In the genomic region with DNA sequence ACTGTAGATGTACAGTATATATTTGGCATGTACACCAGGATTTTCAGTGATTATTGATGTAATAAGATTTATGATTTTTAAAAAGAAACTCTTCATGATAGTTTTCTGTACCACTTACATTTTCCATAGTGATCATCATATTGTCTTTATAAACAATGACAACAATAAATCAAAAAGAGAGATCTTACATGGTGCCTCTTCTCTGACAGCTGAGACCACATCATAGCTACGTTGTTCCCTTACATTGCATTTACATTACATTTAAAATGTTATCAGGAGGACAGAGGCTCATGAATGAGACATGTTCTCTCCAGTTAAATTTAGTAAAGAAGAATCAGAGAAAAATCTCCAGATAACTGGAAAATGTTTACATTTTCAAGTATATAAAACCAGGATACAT, we compare ENCODE assay signal across 26 cellular contexts.
A peak's percentile ranks its signal among the peaks of the same experiment; 100 is the strongest.
DNase-seq lines count a peak whose midpoint lies in the region; ATAC-seq and TF ChIP-seq lines count a peak whose summit lies in the region.
"Had no signal": no experiment of that assay in that cellular context is flagged by ENCODE, and none has a peak within 500 bp of the region (broad histone marks: within the 10 kb centered on the region; RNA-seq: fewer than 3 reads in every experiment).

No MANE protein-coding gene starts in this region.

- POLR2A ChIA-PET in CD8-positive, alpha-beta T cell (lab: Charles Lee): interaction anchor here (1.0 to 2.2 kb wide), 4 partner anchors 16 to 287 kb away, joined by 3 to 10 read pairs (median 3); no protein-coding TSS in a partner anchor
- POLR2A ChIA-PET in naive thymus-derived CD8-positive, alpha-beta T cell (lab: Charles Lee): interaction anchor here (1.0 to 1.5 kb wide), 3 partner anchors 13 to 34 kb away, joined by 3 to 9 read pairs (median 4); no protein-coding TSS in a partner anchor
- POLR2A ChIA-PET in RWPE1 (lab: Yijun Ruan, JAX; ENCODE audit: low non-redundant PET): no interaction called here

- H3K4me1 Mint-ChIP-seq in activated CD8-positive, alpha-beta memory T cell treated with anti-CD3 and anti-CD28 coated beads, Interleukin-2, amount 10 ng/mL, durations not matched to agents 7 days and 5 days: peaks cover 90% of the 10 kb centered on the region
- peaks cover 91% of the 10 kb centered on the region for H3K4me1 Mint-ChIP-seq in CD8-positive, alpha-beta T cell (ENCODE audit: low read depth)
- peaks cover 91% of the 10 kb centered on the region for H3K4me1 Mint-ChIP-seq in activated naive CD8-positive, alpha-beta T cell treated with anti-CD3 and anti-CD28 coated beads for 36 hours
- H3K4me1 Mint-ChIP-seq in naive thymus-derived CD8-positive, alpha-beta T cell: peaks cover 45 to 96% (median 94%) of the 10 kb centered on the region in 4 donors
- H3K4me1 Mint-ChIP-seq: B cell had no signal

- no peak overlapping the region for H3K27ac ChIP-seq in CD8-positive, alpha-beta T cell (ENCODE audit: low read depth, low read length)
- H3K27ac ChIP-seq in upper lobe of left lung (peak overlapping the region in 1 of 4 donors; percentile 51), RWPE1 (no peak overlapping the region)
- H3K27ac ChIP-seq: ovary, WERI-Rb-1 had no signal

- no peak overlapping the region for H3K4me3 ChIP-seq in CD8-positive, alpha-beta T cell (ENCODE audit: low read depth, low read length)
- no peak overlapping the region for H3K4me3 ChIP-seq in upper lobe of left lung
- H3K4me3 ChIP-seq: GM23338, ovary had no signal

- no peaks in the 10 kb centered on the region for H3K36me3 ChIP-seq in CD8-positive, alpha-beta T cell (ENCODE audit: insufficient read depth, low read length)
- H3K36me3 ChIP-seq in upper lobe of left lung: no peaks in the 10 kb centered on the region
- H3K36me3 ChIP-seq: ovary, WERI-Rb-1 had no signal

- CTCF ChIA-PET in activated CD8-positive, alpha-beta memory T cell treated with anti-CD3 and anti-CD28 coated beads, Interleukin-2, amount 10 ng/mL, durations not matched to agents 7 days and 5 days (lab: Charles Lee): interaction anchor here (1.2 kb wide), 1 partner anchor 13 kb away, joined by 6 read pairs; no protein-coding TSS in a partner anchor
- CTCF ChIA-PET in CD8-positive, alpha-beta T cell (lab: Charles Lee): interaction anchor here (0.9 to 3.0 kb wide), 3 partner anchors 9 to 329 kb away, joined by 4 to 12 read pairs (median 5); no protein-coding TSS in a partner anchor
- CTCF ChIA-PET in RWPE1 (lab: Yijun Ruan, JAX): interaction anchor here (1.2 kb wide), 1 partner anchor 13 kb away, joined by 3 read pairs; no protein-coding TSS in a partner anchor

- no peaks in the 10 kb centered on the region for H3K27me3 ChIP-seq in CD8-positive, alpha-beta T cell (ENCODE audit: insufficient read depth, low read length)
- H3K27me3 ChIP-seq in upper lobe of left lung: no peaks in the 10 kb centered on the region
- H3K27me3 ChIP-seq: ovary had no signal

- H3K9me3 ChIP-seq in CD8-positive, alpha-beta T cell (ENCODE audit: low read length): no peaks in the 10 kb centered on the region
- H3K9me3 ChIP-seq in upper lobe of left lung: no peaks in the 10 kb centered on the region
- H3K9me3 ChIP-seq: ovary had no signal

- H3K4me1 ChIP-seq in CD8-positive, alpha-beta T cell (ENCODE audit: insufficient read depth, low read length): peaks cover 94% of the 10 kb centered on the region
- peaks cover 29 to 47% (median 38%) of the 10 kb centered on the region in 4 donors for H3K4me1 ChIP-seq in upper lobe of left lung

- no peak for TF ChIP-seq CTCF in CD8-positive, alpha-beta T cell (IDR thresholded peaks at IDR 0.05)
- TF ChIP-seq CTCF in upper lobe of left lung (IDR thresholded peaks at IDR 0.05): no peak
- TF ChIP-seq CTCF in RWPE1 (conservative IDR thresholded peaks at IDR 0.05; ENCODE audit: low read depth): no peak

- no peak for ATAC-seq in activated CD8-positive, alpha-beta memory T cell treated with anti-CD3 and anti-CD28 coated beads, Interleukin-2, amount 10 ng/mL, durations not matched to agents 7 days and 5 days
- no peak for ATAC-seq in CD8-positive, alpha-beta T cell
- ATAC-seq in naive thymus-derived CD8-positive, alpha-beta T cell: peak; percentile 23 to 24
- ATAC-seq in upper lobe of left lung (ENCODE audit: low FRiP score in 2 of 2): no peak
- ATAC-seq: activated T-cell treated with anti-CD3 and anti-CD28 coated beads, Interleukin-2, amount 50 U/mL, for 4 hours; GM23338; HepG2; Right ventricle myocardium inferior had no signal

- no peaks in the 10 kb centered on the region for H3K27me3 Mint-ChIP-seq in activated CD8-positive, alpha-beta memory T cell treated with anti-CD3 and anti-CD28 coated beads, Interleukin-2, amount 10 ng/mL, durations not matched to agents 7 days and 5 days
- no peaks in the 10 kb centered on the region for H3K27me3 Mint-ChIP-seq in CD8-positive, alpha-beta T cell (ENCODE audit: low read depth)
- H3K27me3 Mint-ChIP-seq in activated naive CD8-positive, alpha-beta T cell treated with anti-CD3 and anti-CD28 coated beads for 36 hours: no peaks in the 10 kb centered on the region
- H3K27me3 Mint-ChIP-seq in naive thymus-derived CD8-positive, alpha-beta T cell: no peaks in the 10 kb centered on the region

- intact Hi-C loops in CD8-positive, alpha-beta T cell (cut with DNase I, micrococcal nuclease): loop anchor here in 1 of 2 experiments (1.0 to 2.0 kb wide), 2 partner anchors 7 to 13 kb away; no protein-coding TSS in a partner anchor

- WGBS in upper lobe of left lung, 2 donors: 50 to 53% methylated on average over 1 of the region's 1 CpG

- no peak overlapping the region for H3K4me3 Mint-ChIP-seq in activated CD8-positive, alpha-beta memory T cell treated with anti-CD3 and anti-CD28 coated beads, Interleukin-2, amount 10 ng/mL, durations not matched to agents 7 days and 5 days
- peak overlapping the region; percentile 35 for H3K4me3 Mint-ChIP-seq in CD8-positive, alpha-beta T cell
- H3K4me3 Mint-ChIP-seq in activated naive CD8-positive, alpha-beta T cell treated with anti-CD3 and anti-CD28 coated beads for 36 hours: no peak overlapping the region
- peak overlapping the region in 9 of 10 donors; percentile 9 to 71 (median 40) for H3K4me3 Mint-ChIP-seq in naive thymus-derived CD8-positive, alpha-beta T cell
- H3K4me3 Mint-ChIP-seq: B cell, GM23338, nephron had no signal

- H3K27ac Mint-ChIP-seq in activated CD8-positive, alpha-beta memory T cell treated with anti-CD3 and anti-CD28 coated beads, Interleukin-2, amount 10 ng/mL, durations not matched to agents 7 days and 5 days: peak overlapping the region; percentile 83
- peak overlapping the region; percentile 91 for H3K27ac Mint-ChIP-seq in CD8-positive, alpha-beta T cell
- peak overlapping the region; percentile 85 for H3K27ac Mint-ChIP-seq in activated naive CD8-positive, alpha-beta T cell treated with anti-CD3 and anti-CD28 coated beads for 36 hours
- peak overlapping the region; percentile 87 to 99 (median 91) for H3K27ac Mint-ChIP-seq in naive thymus-derived CD8-positive, alpha-beta T cell
- H3K27ac Mint-ChIP-seq: B cell, GM23338, nephron had no signal

- peaks cover 46% of the 10 kb centered on the region for H3K36me3 Mint-ChIP-seq in activated CD8-positive, alpha-beta memory T cell treated with anti-CD3 and anti-CD28 coated beads, Interleukin-2, amount 10 ng/mL, durations not matched to agents 7 days and 5 days
- peaks cover 44% of the 10 kb centered on the region for H3K36me3 Mint-ChIP-seq in CD8-positive, alpha-beta T cell
- peaks cover 59% of the 10 kb centered on the region for H3K36me3 Mint-ChIP-seq in activated naive CD8-positive, alpha-beta T cell treated with anti-CD3 and anti-CD28 coated beads for 36 hours
- H3K36me3 Mint-ChIP-seq in naive thymus-derived CD8-positive, alpha-beta T cell: peaks cover 2 to 28% (median 6%) of the 10 kb centered on the region in 3 donors

- no peak for TF ChIP-seq POLR2A in upper lobe of left lung (IDR thresholded peaks at IDR 0.05)

- no peaks in the 10 kb centered on the region for H3K9me3 Mint-ChIP-seq in activated CD8-positive, alpha-beta memory T cell treated with anti-CD3 and anti-CD28 coated beads, Interleukin-2, amount 10 ng/mL, durations not matched to agents 7 days and 5 days (ENCODE audit: low read depth)
- H3K9me3 Mint-ChIP-seq in CD8-positive, alpha-beta T cell: peaks cover 2% of the 10 kb centered on the region
- H3K9me3 Mint-ChIP-seq in activated naive CD8-positive, alpha-beta T cell treated with anti-CD3 and anti-CD28 coated beads for 36 hours: peaks cover 9% of the 10 kb centered on the region
- H3K9me3 Mint-ChIP-seq in naive thymus-derived CD8-positive, alpha-beta T cell: peaks cover 0 to 6% (median 0%) of the 10 kb centered on the region in 9 donors

- DNase-seq in activated CD8-positive, alpha-beta memory T cell treated with anti-CD3 and anti-CD28 coated beads, Interleukin-2, amount 10 ng/mL, durations not matched to agents 7 days and 5 days: no peak
- DNase-seq in activated CD8-positive, alpha-beta memory T cell treated with anti-CD3 and anti-CD28 coated beads, Interleukin-2, amount 50 U/mL, for 4 hours: no peak
- no peak for DNase-seq in CD8-positive, alpha-beta T cell
- DNase-seq in activated naive CD8-positive, alpha-beta T cell treated with anti-CD3 and anti-CD28 coated beads for 36 hours: no peak
- DNase-seq in naive thymus-derived CD8-positive, alpha-beta T cell: no peak
- no peak for DNase-seq in NCI-H187 (lab: John Stamatoyannopoulos, UW)
- DNase-seq in upper lobe of left lung: no peak
- no peak for DNase-seq in RWPE1 (ENCODE audit: low spot score)
- DNase-seq: activated CD4-positive, alpha-beta T cell treated with anti-CD3 and anti-CD28 coated beads, Interleukin-2, amount 50 U/mL, for 4 hours; activated T-cell treated with anti-CD3 and anti-CD28 coated beads, Interleukin-2, amount 50 U/mL, for 4 hours; COR-L47; midbrain; MV-4-11; NCI-H1694; NCI-H524; NK-92 treated with Interleukin-12 subunit alpha and Interleukin-12 subunit beta, amount 100 ng/mL, for 24 hours; ovary; PC-3; small intestine; T-helper 9 cell; WERI-Rb-1 had no signal

- no peak for TF ChIP-seq EP300 in upper lobe of left lung (IDR thresholded peaks at IDR 0.05)

Comparison
In these comparisons a context has a peak if more than half of its experiments do, and no peak if none do; other contexts are left out.
1. ATAC-seq: peak in naive thymus-derived CD8-positive, alpha-beta T cell (2 of 2); none in activated CD8-positive, alpha-beta memory T cell treated with anti-CD3 and anti-CD28 coated beads, Interleukin-2, amount 10 ng/mL, durations not matched to agents 7 days and 5 days (single experiment), CD8-positive, alpha-beta T cell (single experiment) and upper lobe of left lung (0 of 2).
2. H3K4me3 Mint-ChIP-seq: peak in CD8-positive, alpha-beta T cell (single experiment) and naive thymus-derived CD8-positive, alpha-beta T cell (9 of 10); none in activated CD8-positive, alpha-beta memory T cell treated with anti-CD3 and anti-CD28 coated beads, Interleukin-2, amount 10 ng/mL, durations not matched to agents 7 days and 5 days (single experiment) and activated naive CD8-positive, alpha-beta T cell treated with anti-CD3 and anti-CD28 coated beads for 36 hours (single experiment).
3. Peak in every context shown above with its lines, with median percentiles within 50 percentile points of each other: H3K27ac Mint-ChIP-seq.